ENCODE assay signal across 13 cellular contexts in the genomic region with DNA sequence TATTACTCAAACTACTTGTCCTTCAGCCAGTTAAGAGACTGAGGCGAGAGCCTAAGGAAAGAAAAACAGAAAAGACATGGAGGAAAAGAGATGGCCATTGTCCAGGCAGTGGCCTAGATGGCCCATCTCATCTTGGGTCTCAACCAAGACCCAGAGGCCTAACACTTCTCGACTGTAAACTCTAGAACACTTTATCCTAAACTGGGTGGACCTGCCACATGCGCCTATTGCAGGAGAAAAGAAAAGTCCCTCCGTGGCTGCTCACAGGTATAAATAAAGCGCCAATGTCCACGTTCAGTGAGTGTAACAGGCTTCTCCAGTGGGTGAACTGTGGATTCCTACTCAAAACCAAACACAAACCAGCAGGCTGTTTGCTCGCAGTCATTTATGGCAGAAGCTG.
DNase-seq lines count a peak whose midpoint lies in the region; ATAC-seq and TF ChIP-seq lines count a peak whose summit lies in the region.
"Had no signal": no experiment of that assay in that cellular context is flagged by ENCODE, and none has a peak within 500 bp of the region (broad histone marks: within the 10 kb centered on the region; RNA-seq: fewer than 3 reads in every experiment).

No MANE protein-coding gene starts in this region.

- no peaks in the 10 kb centered on the region; the same call in none of the 2 replicates for H4K20me1 ChIP-seq in GM23338 (replicated peaks; ENCODE audit: insufficient read depth)

- H3K4me1 ChIP-seq in GM23338 (ENCODE audit: insufficient read depth) (no peaks in the 10 kb centered on the region), ascending aorta (peaks cover 12 to 71% of the 10 kb centered on the region in 2 donors), skeletal muscle tissue (ENCODE audit: control insufficient read depth in 3 of 3, insufficient read depth in 3 of 3, low read length in 3 of 3) (peaks cover 80 to 99% (median 97%) of the 10 kb centered on the region in 3 donors)

- H3K27ac Mint-ChIP-seq in GM23338, result no peak overlapping the region
- H3K27ac Mint-ChIP-seq in activated T-cell treated with anti-CD3 and anti-CD28 coated beads, Interleukin-2, amount 50 U/mL, for 72 hours, result no peak overlapping the region

- no peaks in the 10 kb centered on the region for H3K27me3 ChIP-seq in GM23338 (ENCODE audit: insufficient read depth)
- H3K27me3 ChIP-seq in ascending aorta, result no peaks in the 10 kb centered on the region
- H3K27me3 ChIP-seq in skeletal muscle tissue (ENCODE audit: control insufficient read depth in 3 of 3, insufficient read depth in 3 of 3, low read length in 3 of 3), result no peaks in the 10 kb centered on the region

- H2AFZ ChIP-seq in GM23338, result no peak overlapping the region

- peaks cover 11% of the 10 kb centered on the region for H3K27me3 Mint-ChIP-seq in GM23338 (ENCODE audit: insufficient read depth, low read depth, poor library complexity)
- H3K27me3 Mint-ChIP-seq in activated T-cell treated with anti-CD3 and anti-CD28 coated beads, Interleukin-2, amount 50 U/mL, for 72 hours (ENCODE audit: low read depth), result no peaks in the 10 kb centered on the region

- TF ChIP-seq CTCF in GM23338 (conservative IDR thresholded peaks at IDR 0.05; ENCODE audit: low read depth in 2 of 2), result no peak
- no peak for TF ChIP-seq CTCF in ascending aorta (IDR thresholded peaks at IDR 0.05)

- H3K9me3 ChIP-seq in ascending aorta (no peaks in the 10 kb centered on the region), skeletal muscle tissue (ENCODE audit: control insufficient read depth in 3 of 3, low read length in 3 of 3) (no peaks in the 10 kb centered on the region)

- no peak for ATAC-seq in GM23338
- no peak for ATAC-seq in left lobe of liver
- ATAC-seq in activated T-cell treated with anti-CD3 and anti-CD28 coated beads, Interleukin-2, amount 50 U/mL, for 72 hours (replicated peaks in 1 of 2), result no peak

- peaks cover 11% of the 10 kb centered on the region for H3K4me1 Mint-ChIP-seq in GM23338
- peaks cover 35% of the 10 kb centered on the region for H3K4me1 Mint-ChIP-seq in activated T-cell treated with anti-CD3 and anti-CD28 coated beads, Interleukin-2, amount 50 U/mL, for 72 hours (ENCODE audit: low read depth)

- H3K9ac ChIP-seq in skeletal muscle tissue (ENCODE audit: low read depth in 1 of 3, low read length in 3 of 3), result peak overlapping the region in 2 of 3 donors; percentile 40

- H3F3A ChIP-seq in GM23338 (replicated peaks; ENCODE audit: low read depth), result no peaks in the 10 kb centered on the region

- no peaks in the 10 kb centered on the region for H3K9me3 Mint-ChIP-seq in GM23338
- no peaks in the 10 kb centered on the region for H3K9me3 Mint-ChIP-seq in activated T-cell treated with anti-CD3 and anti-CD28 coated beads, Interleukin-2, amount 50 U/mL, for 72 hours

- H3K27ac ChIP-seq in GM23338 (ENCODE audit: low read depth), result 0 out of 2 replicates have a peak overlapping the region, but pooled peaks have one; percentile 9
- H3K27ac ChIP-seq in ascending aorta, result peak overlapping the region; percentile 88 to 90
- peak overlapping the region; percentile 87 for H3K27ac ChIP-seq in skeletal muscle tissue (ENCODE audit: low read depth, low read length)
- H3K27ac ChIP-seq: SK-N-MC had no signal

- no peak overlapping the region for H3K4me3 ChIP-seq in GM23338
- peak overlapping the region in 1 of 2 donors; percentile 17 for H3K4me3 ChIP-seq in ascending aorta
- H3K4me3 ChIP-seq in skeletal muscle tissue (ENCODE audit: low read length in 3 of 3), result peak overlapping the region in 1 of 3 donors; percentile 4
- H3K4me3 ChIP-seq: SK-N-MC had no signal

- H3K4me3 Mint-ChIP-seq in GM23338, result no peak overlapping the region
- no peak overlapping the region for H3K4me3 Mint-ChIP-seq in activated T-cell treated with anti-CD3 and anti-CD28 coated beads, Interleukin-2, amount 50 U/mL, for 72 hours

- no peaks in the 10 kb centered on the region for H3K9me2 ChIP-seq in GM23338 (ENCODE audit: insufficient read depth)

- H3K79me2 ChIP-seq in GM23338 (replicated peaks; ENCODE audit: insufficient read depth), result peaks cover 5% of the 10 kb centered on the region

- H3K36me3 Mint-ChIP-seq in GM23338 (ENCODE audit: low read depth), result peaks cover 23% of the 10 kb centered on the region; the same call in 2 of the 3 replicates
- no peaks in the 10 kb centered on the region for H3K36me3 Mint-ChIP-seq in activated T-cell treated with anti-CD3 and anti-CD28 coated beads, Interleukin-2, amount 50 U/mL, for 72 hours (ENCODE audit: insufficient read depth in 2 of 2)

- H3K36me3 ChIP-seq in GM23338 (ENCODE audit: insufficient read depth) (no peaks in the 10 kb centered on the region), ascending aorta (peaks cover 0 to under 1% of the 10 kb centered on the region in 2 donors), skeletal muscle tissue (ENCODE audit: control insufficient read depth in 3 of 3, insufficient read depth in 3 of 3, low read length in 3 of 3) (peaks cover 0 to 8% (median 0%) of the 10 kb centered on the region in 3 donors)

- intact Hi-C loops in ascending aorta (cut with DNase I), result loop anchor here (1.0 to 5.0 kb wide), 4 partner anchors 9 to 209 kb away; no protein-coding TSS in a partner anchor

- no peak overlapping the region for H3K4me2 ChIP-seq in GM23338

- DNase-seq in GM23338 (ENCODE audit: low spot score) (no peak), ascending aorta (ENCODE audit: low spot score in 2 of 2) (no peak), left lobe of liver (ENCODE audit: low spot score) (peak; percentile 32), AG08395 (ENCODE audit: low spot score) (no peak), NCI-H82 (lab: John Stamatoyannopoulos, UW) (no peak), ureter (ENCODE audit: low spot score) (no peak)
- DNase-seq in activated T-cell treated with anti-CD3 and anti-CD28 coated beads, Interleukin-2, amount 50 U/mL, for 72 hours, result no peak
- DNase-seq: activated CD4-positive, alpha-beta T cell treated with anti-CD3 and anti-CD28 coated beads, Interleukin-2, amount 50 U/mL, for 4 hours; mesendoderm; NCI-H1694; occipital lobe had no signal

TF ChIP-seq in GM23338, 12 proteins besides CTCF, POLR2A, EP300 and RAD21 (continues in another document):
- TF ChIP-seq, protein P1, sequence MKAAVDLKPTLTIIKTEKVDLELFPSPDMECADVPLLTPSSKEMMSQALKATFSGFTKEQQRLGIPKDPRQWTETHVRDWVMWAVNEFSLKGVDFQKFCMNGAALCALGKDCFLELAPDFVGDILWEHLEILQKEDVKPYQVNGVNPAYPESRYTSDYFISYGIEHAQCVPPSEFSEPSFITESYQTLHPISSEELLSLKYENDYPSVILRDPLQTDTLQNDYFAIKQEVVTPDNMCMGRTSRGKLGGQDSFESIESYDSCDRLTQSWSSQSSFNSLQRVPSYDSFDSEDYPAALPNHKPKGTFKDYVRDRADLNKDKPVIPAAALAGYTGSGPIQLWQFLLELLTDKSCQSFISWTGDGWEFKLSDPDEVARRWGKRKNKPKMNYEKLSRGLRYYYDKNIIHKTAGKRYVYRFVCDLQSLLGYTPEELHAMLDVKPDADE (IDR thresholded peaks at IDR 0.05), result no peak
- TF ChIP-seq NANOG (IDR thresholded peaks at IDR 0.05; ENCODE audit: borderline replicate concordance), result no peak
- TF ChIP-seq CREB1 (CRISPR knock-in tag; IDR thresholded peaks at IDR 0.05; ENCODE audit: low read depth), result no peak
- TF ChIP-seq EZH2 (IDR thresholded peaks at IDR 0.05; ENCODE audit: low read depth, unreplicated experiment), result no peak
- no peak for TF ChIP-seq JUNB (IDR thresholded peaks at IDR 0.05; ENCODE audit: unreplicated experiment)
- no peak for TF ChIP-seq ZNF331 (CRISPR knock-in tag; IDR thresholded peaks at IDR 0.05; ENCODE audit: low read depth)
- TF ChIP-seq EZH2phosphoT487 (IDR thresholded peaks at IDR 0.05; ENCODE audit: unreplicated experiment), result no peak
- TF ChIP-seq POLR2AphosphoS5 (IDR thresholded peaks at IDR 0.05; ENCODE audit: low read depth), result no peak
- TF ChIP-seq ZNF114 (CRISPR knock-in tag; IDR thresholded peaks at IDR 0.05), result no peak
- TF ChIP-seq STAT1 (IDR thresholded peaks at IDR 0.05; ENCODE audit: unreplicated experiment), result no peak
- TF ChIP-seq, protein P2, sequence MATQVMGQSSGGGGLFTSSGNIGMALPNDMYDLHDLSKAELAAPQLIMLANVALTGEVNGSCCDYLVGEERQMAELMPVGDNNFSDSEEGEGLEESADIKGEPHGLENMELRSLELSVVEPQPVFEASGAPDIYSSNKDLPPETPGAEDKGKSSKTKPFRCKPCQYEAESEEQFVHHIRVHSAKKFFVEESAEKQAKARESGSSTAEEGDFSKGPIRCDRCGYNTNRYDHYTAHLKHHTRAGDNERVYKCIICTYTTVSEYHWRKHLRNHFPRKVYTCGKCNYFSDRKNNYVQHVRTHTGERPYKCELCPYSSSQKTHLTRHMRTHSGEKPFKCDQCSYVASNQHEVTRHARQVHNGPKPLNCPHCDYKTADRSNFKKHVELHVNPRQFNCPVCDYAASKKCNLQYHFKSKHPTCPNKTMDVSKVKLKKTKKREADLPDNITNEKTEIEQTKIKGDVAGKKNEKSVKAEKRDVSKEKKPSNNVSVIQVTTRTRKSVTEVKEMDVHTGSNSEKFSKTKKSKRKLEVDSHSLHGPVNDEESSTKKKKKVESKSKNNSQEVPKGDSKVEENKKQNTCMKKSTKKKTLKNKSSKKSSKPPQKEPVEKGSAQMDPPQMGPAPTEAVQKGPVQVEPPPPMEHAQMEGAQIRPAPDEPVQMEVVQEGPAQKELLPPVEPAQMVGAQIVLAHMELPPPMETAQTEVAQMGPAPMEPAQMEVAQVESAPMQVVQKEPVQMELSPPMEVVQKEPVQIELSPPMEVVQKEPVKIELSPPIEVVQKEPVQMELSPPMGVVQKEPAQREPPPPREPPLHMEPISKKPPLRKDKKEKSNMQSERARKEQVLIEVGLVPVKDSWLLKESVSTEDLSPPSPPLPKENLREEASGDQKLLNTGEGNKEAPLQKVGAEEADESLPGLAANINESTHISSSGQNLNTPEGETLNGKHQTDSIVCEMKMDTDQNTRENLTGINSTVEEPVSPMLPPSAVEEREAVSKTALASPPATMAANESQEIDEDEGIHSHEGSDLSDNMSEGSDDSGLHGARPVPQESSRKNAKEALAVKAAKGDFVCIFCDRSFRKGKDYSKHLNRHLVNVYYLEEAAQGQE (IDR thresholded peaks at IDR 0.05; ENCODE audit: unreplicated experiment), result no peak

Comparison
In these comparisons a context has a peak if more than half of its experiments do, and no peak if none do; other contexts are left out.
1. H3K27ac ChIP-seq: peak in every context shown above with its lines; median percentile 89 in ascending aorta; 87 in skeletal muscle tissue; 9 in GM23338.